Comparison of ENCODE assay signal across 18 cellular contexts in genomic region chr2:9229470-9229820, GRCh38. TPM values are rescaled to one million over a fixed set of nuclear protein-coding genes. Genes with fewer than 3 reads are reported as not detected.
A peak's percentile ranks its signal among the peaks of the same experiment; 100 is the strongest.
DNase-seq lines count a peak whose midpoint lies in the region; ATAC-seq and TF ChIP-seq lines count a peak whose summit lies in the region.
"Had no signal": no experiment of that assay in that cellular context is flagged by ENCODE, and none has a peak within 500 bp of the region (broad histone marks: within the 10 kb centered on the region; RNA-seq: fewer than 3 reads in every experiment).

No MANE protein-coding gene starts in this region.

- TF ChIP-seq EP300 in neural cell (conservative IDR thresholded peaks at IDR 0.05; ENCODE audit: poor library complexity, severe bottlenecking) = no peak

- H3K79me2 ChIP-seq in mammary epithelial cell (ENCODE audit: insufficient read depth, low read length) (peaks cover 100% of the 10 kb centered on the region), neural cell (replicated peaks; ENCODE audit: insufficient read depth, low read length) (peaks cover 84% of the 10 kb centered on the region)

- no peak overlapping the region for H3K27ac Mint-ChIP-seq in T-cell
- H3K27ac Mint-ChIP-seq: CD4-positive, alpha-beta memory T cell; stimulated activated naive B cell treated with anti-CD40 and anti-IgM and Interleukin-4, amounts not matched to agents 10 μg/mL and 1 μg/mL and 100 μg/mL, for 72 hours had no signal

- no peaks in the 10 kb centered on the region for H3K4me1 Mint-ChIP-seq in T-cell
- H3K4me1 Mint-ChIP-seq: CD4-positive, alpha-beta memory T cell had no signal

- no peaks in the 10 kb centered on the region for H3K9me3 Mint-ChIP-seq in T-cell
- H3K9me3 Mint-ChIP-seq: CD4-positive, alpha-beta memory T cell; stimulated activated naive B cell treated with anti-CD40 and anti-IgM and Interleukin-4, amounts not matched to agents 10 μg/mL and 1 μg/mL and 100 μg/mL, for 72 hours had no signal

- H3K4me1 ChIP-seq in right cardiac atrium (ENCODE audit: control insufficient read depth, insufficient read depth, low read length) = peaks cover 41% of the 10 kb centered on the region
- peaks cover 67% of the 10 kb centered on the region for H3K4me1 ChIP-seq in mammary epithelial cell (ENCODE audit: insufficient read depth, low read length)

- TF ChIP-seq RAD21 in neural cell (conservative IDR thresholded peaks at IDR 0.05) = no peak

- WGBS in right cardiac atrium = 65% methylated on average over 6 of the region's 6 CpGs
- 97% methylated on average over 6 of the region's 6 CpGs for WGBS in mammary epithelial cell (ENCODE audit: low coverage, missing lambda C conversion rate)

- dilution Hi-C loops in mammary epithelial cell (cut with HindIII; ENCODE audit: low sequenced_read_pairs) = no loop called here

- ATAC-seq in right cardiac atrium (no peak), left ventricle myocardium superior (no peak), GM18907 (IDR thresholded peaks at IDR 0.05; ENCODE audit: unreplicated experiment) (no peak), T-cell (replicated peaks in 1 of 4) (no peak), GM21723 (IDR thresholded peaks at IDR 0.05; ENCODE audit: unreplicated experiment) (no peak)
- ATAC-seq: left lung; stimulated activated naive B cell treated with anti-CD40 and anti-IgM and Interleukin-4, amounts not matched to agents 10 μg/mL and 1 μg/mL and 100 μg/mL, for 72 hours had no signal

- no peak overlapping the region for H3K4me3 Mint-ChIP-seq in T-cell
- H3K4me3 Mint-ChIP-seq: CD4-positive, alpha-beta memory T cell; stimulated activated naive B cell treated with anti-CD40 and anti-IgM and Interleukin-4, amounts not matched to agents 10 μg/mL and 1 μg/mL and 100 μg/mL, for 72 hours had no signal

- no peak overlapping the region for H2AFZ ChIP-seq in mammary epithelial cell (ENCODE audit: low read depth, low read length)
- no peak overlapping the region for H2AFZ ChIP-seq in neural cell (ENCODE audit: low read depth, low read length)

- H4K20me1 ChIP-seq in mammary epithelial cell (ENCODE audit: insufficient read depth, low read length) (no peaks in the 10 kb centered on the region), neural cell (ENCODE audit: insufficient read depth) (peaks cover 8% of the 10 kb centered on the region)

- H3K9ac ChIP-seq in mammary epithelial cell (ENCODE audit: insufficient read depth, low read length) (no peak overlapping the region), neural cell (ENCODE audit: low read length) (peak overlapping the region; percentile 44)

- no peak overlapping the region for H3K4me3 ChIP-seq in right cardiac atrium (ENCODE audit: low read length)
- H3K4me3 ChIP-seq in mammary epithelial cell (replicated peaks in 1 of 3; ENCODE audit: insufficient read depth in 1 of 3, low read depth in 2 of 3, low read length in 3 of 3) = no peak overlapping the region
- H3K4me3 ChIP-seq in neural cell (ENCODE audit: low read length) = peak overlapping the region; percentile 37
- H3K4me3 ChIP-seq: left lung, sigmoid colon, thyroid gland had no signal

- DNase-seq in right cardiac atrium (no peak), left ventricle myocardium superior (no peak), mammary epithelial cell (no peak), ureter (ENCODE audit: low spot score) (peak; percentile 32), T-cell (no peak)
- DNase-seq: activated CD4-positive, alpha-beta T cell treated with anti-CD3 and anti-CD28 coated beads, Interleukin-2, amount 50 U/mL, for 1 hour; amniotic stem cell; CD4-positive, alpha-beta memory T cell; GDM1; KG1; SHP77 treated with DMSO at 0.1 percent for 48 hours; sigmoid colon; stimulated activated naive B cell treated with anti-CD40 and anti-IgM and Interleukin-4, amounts not matched to agents 10 μg/mL and 1 μg/mL and 100 μg/mL, for 72 hours; thyroid gland had no signal

- H3K36me3 ChIP-seq in mammary epithelial cell (ENCODE audit: insufficient read depth, low read length) = peaks cover 3% of the 10 kb centered on the region
- H3K36me3 ChIP-seq in neural cell (ENCODE audit: insufficient read depth, low read length) = no peaks in the 10 kb centered on the region
- H3K36me3 ChIP-seq: left lung, sigmoid colon, thyroid gland had no signal

- BruUV-seq in mammary epithelial cell (replicated peaks; lab: Mats Ljungman, UMichigan) = no TSS peak

- H3K27ac ChIP-seq in right cardiac atrium (ENCODE audit: low read length) = peak overlapping the region; percentile 9
- peak overlapping the region; percentile 45 for H3K27ac ChIP-seq in mammary epithelial cell (ENCODE audit: insufficient read depth, low read depth, low read length)
- H3K27ac ChIP-seq in neural cell (ENCODE audit: low read length) = peak overlapping the region; percentile 21
- H3K27ac ChIP-seq: left lung had no signal

- H3F3A ChIP-seq in neural cell (ENCODE audit: insufficient read depth, low read length, poor library complexity, severe bottlenecking) = no peaks in the 10 kb centered on the region

- no peaks in the 10 kb centered on the region for H3K36me3 Mint-ChIP-seq in T-cell
- H3K36me3 Mint-ChIP-seq: CD4-positive, alpha-beta memory T cell; stimulated activated naive B cell treated with anti-CD40 and anti-IgM and Interleukin-4, amounts not matched to agents 10 μg/mL and 1 μg/mL and 100 μg/mL, for 72 hours had no signal

- POLR2A ChIA-PET in T-cell (lab: Charles Lee) = no interaction called here

- intact Hi-C loops in right cardiac atrium (cut with DNase I) = no loop called here
- intact Hi-C loops in left ventricle myocardium superior (cut with micrococcal nuclease) = no loop called here
- intact Hi-C loops in mammary epithelial cell (cut with micrococcal nuclease) = no loop called here

- TF ChIP-seq CTCF in mammary epithelial cell (conservative IDR thresholded peaks at IDR 0.05 in 1 of 2, IDR thresholded peaks at IDR 0.05 in 1 of 2; ENCODE audit: extremely low read depth in 1 of 2, insufficient read depth in 1 of 2, low read depth in 1 of 2, low read length in 2 of 2) (no peak), neural cell (IDR thresholded peaks at IDR 0.05; ENCODE audit: poor library complexity, severe bottlenecking) (no peak)

- peaks cover 35 to 46% of the 10 kb centered on the region in 2 donors for H3K27me3 Mint-ChIP-seq in T-cell

- H3K4me2 ChIP-seq in mammary epithelial cell (ENCODE audit: insufficient read depth, low read depth, low read length) (no peak overlapping the region), neural cell (ENCODE audit: low read length) (no peak overlapping the region)

- no peaks in the 10 kb centered on the region for H3K27me3 ChIP-seq in right cardiac atrium (ENCODE audit: control insufficient read depth, insufficient read depth)
- H3K27me3 ChIP-seq in mammary epithelial cell (ENCODE audit: insufficient read depth, low read length) = no peaks in the 10 kb centered on the region
- no peaks in the 10 kb centered on the region for H3K27me3 ChIP-seq in neural cell (ENCODE audit: insufficient read depth, low read depth, low read length)
- H3K27me3 ChIP-seq: sigmoid colon, thyroid gland had no signal

- CTCF ChIA-PET in mammary epithelial cell (lab: Charles Lee; ENCODE audit: low non-redundant PET) = no interaction called here
- CTCF ChIA-PET in T-cell (lab: Charles Lee) = no interaction called here

- in situ Hi-C loops in mammary epithelial cell (cut with MboI; ENCODE audit: low sequenced_read_pairs in 2 of 2) = no loop called here

- H3K9me3 ChIP-seq in right cardiac atrium (ENCODE audit: control insufficient read depth, low read length) (no peaks in the 10 kb centered on the region), mammary epithelial cell (replicated peaks; ENCODE audit: insufficient read depth, low read length) (no peaks in the 10 kb centered on the region), neural cell (ENCODE audit: low read length) (no peaks in the 10 kb centered on the region)
- H3K9me3 ChIP-seq: left lung, sigmoid colon, thyroid gland had no signal

- no peaks in the 10 kb centered on the region for H3K9me2 ChIP-seq in neural cell (ENCODE audit: insufficient read depth, low read length)

TF ChIP-seq in neural cell, 6 proteins besides CTCF, POLR2A, EP300 and RAD21:
- TF ChIP-seq SMC3 (conservative IDR thresholded peaks at IDR 0.05; ENCODE audit: poor library complexity) = no peak
- TF ChIP-seq TAF1 (IDR thresholded peaks at IDR 0.05; ENCODE audit: low read depth) = no peak
- TF ChIP-seq EZH2 (IDR thresholded peaks at IDR 0.05; ENCODE audit: borderline replicate concordance, insufficient read depth, low read length, poor library complexity, severe bottlenecking) = no peak
- no peak for TF ChIP-seq POLR2AphosphoS5 (IDR thresholded peaks at IDR 0.05)
- TF ChIP-seq REST (IDR thresholded peaks at IDR 0.05; ENCODE audit: borderline replicate concordance) = no peak
- TF ChIP-seq MXI1 (conservative IDR thresholded peaks at IDR 0.05; ENCODE audit: poor library complexity, severe bottlenecking) = no peak

RNA-seq across cellular contexts. Expression of gene ASAP2, which starts 22.8 kb away (rescaled TPM):
- total RNA-seq in right cardiac atrium = 10 to 100 TPM; 13.3 to 19.7 (median 16.0) TPM
- polyA plus RNA-seq in right cardiac atrium = 9.2 TPM
- 10.1 TPM for total RNA-seq in left ventricle myocardium superior
- total RNA-seq in mammary epithelial cell = 100 to 1,000 TPM in 1 of 2 donors, 10 to 100 TPM in 1; 40.8 to 137 TPM
- polyA plus RNA-seq in mammary epithelial cell = 56.4 TPM
- polyA minus RNA-seq in mammary epithelial cell = 60.0 TPM
- 41.0 and 54.6 TPM in 2 replicates for polyA plus RNA-seq in neural cell
- polyA minus RNA-seq in neural cell = 74.3 and 91.7 TPM in 2 replicates
- 42.1 TPM for total RNA-seq in ureter
- under 1 TPM in 4 of 5 donors, not detected in 1; 0.10 to 0.38 (median 0.27) TPM for total RNA-seq in T-cell
- total RNA-seq: CD4-positive, alpha-beta memory T cell had no signal
- polyA plus RNA-seq: CD4-positive, alpha-beta memory T cell had no signal
